Comparison of ENCODE assay signal across 1 cellular context in genomic region chr12:61896436-61896835, GRCh38.
A peak's percentile ranks its signal among the peaks of the same experiment; 100 is the strongest.
TF ChIP-seq lines count a peak whose summit lies in the region.

No MANE protein-coding gene starts in this region.

TF ChIP-seq in liver, 16 proteins besides CTCF, POLR2A, EP300 and RAD21 (continued from another document):
- no peak for TF ChIP-seq REST (IDR thresholded peaks at IDR 0.05)
- TF ChIP-seq HNF4A (conservative IDR thresholded peaks at IDR 0.05) = peak; percentile 20 to 64
